ENCODE assay signal across 8 cellular contexts in the genomic region with DNA sequence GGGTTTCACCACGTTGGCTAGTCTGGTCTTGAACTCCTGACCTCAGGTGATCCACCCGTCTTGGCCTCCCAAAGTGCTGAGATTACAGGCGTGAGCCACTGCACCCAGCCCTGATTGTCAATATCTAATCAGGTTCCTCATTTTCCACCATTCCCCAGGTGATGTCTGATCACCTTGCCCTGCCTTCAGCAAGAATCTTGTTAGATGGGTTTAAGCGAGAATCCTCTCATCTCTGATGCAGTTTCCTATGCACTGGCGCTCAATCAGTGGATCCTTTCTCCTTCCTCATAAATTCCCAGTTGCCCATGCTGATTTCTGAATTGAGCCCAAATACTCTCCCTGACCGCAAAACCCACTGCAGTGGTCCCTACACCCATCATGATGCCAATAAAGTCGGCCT. TPM values are rescaled to one million over a fixed set of nuclear protein-coding genes. Genes with fewer than 3 reads are reported as not detected.
A peak's percentile ranks its signal among the peaks of the same experiment; 100 is the strongest.
DNase-seq lines count a peak whose midpoint lies in the region; ATAC-seq, FAIRE-seq and TF ChIP-seq lines count a peak whose summit lies in the region.

No MANE protein-coding gene starts in this region.

- H3K36me3 ChIP-seq in CD4-positive, alpha-beta memory T cell (ENCODE audit: insufficient read depth, low read length) = no peaks in the 10 kb centered on the region
- H3K36me3 ChIP-seq in H1 (ENCODE audit: control insufficient read depth in 2 of 4, insufficient read depth in 4 of 4, low read length in 3 of 4) (no peaks in the 10 kb centered on the region), neuron (ENCODE audit: insufficient read depth, low read length) (peaks cover 2% of the 10 kb centered on the region)

- H4K91ac ChIP-seq in H1 (replicated peaks; ENCODE audit: insufficient read length, low read length) = no peak overlapping the region

- H3K4me1 ChIP-seq in CD4-positive, alpha-beta memory T cell (ENCODE audit: insufficient read depth, low read length) = peaks cover 24% of the 10 kb centered on the region
- H3K4me1 ChIP-seq in H1 (replicated peaks in 1 of 4; ENCODE audit: control insufficient read depth in 3 of 4, insufficient read depth in 4 of 4, low read length in 3 of 4) (peaks cover 0 to 8% (median 6%) of the 10 kb centered on the region in 4 experiments; a peak in 4 of 7 replicates), neuron (ENCODE audit: insufficient read depth, low read length) (peaks cover 8% of the 10 kb centered on the region)

- H3K79me1 ChIP-seq in H1 (ENCODE audit: low read depth, low read length) = peaks cover 4% of the 10 kb centered on the region; the same call in 1 of the 2 replicates

- intact Hi-C loops in CD4-positive, alpha-beta memory T cell (cut with micrococcal nuclease) = loop anchor here (1.0 to 5.0 kb wide), 4 partner anchors 14 to 378 kb away; partner anchors contain the start of gene RANGAP1

- H3K18ac ChIP-seq in H1 (ENCODE audit: extremely low read depth, low read length) = no peak overlapping the region

- POLR2A ChIA-PET in CD4-positive, alpha-beta memory T cell (lab: Charles Lee; ENCODE audit: partially characterized antibody) = interaction anchor here (0.9 to 3.7 kb wide), 7 partner anchors 14 to 1981 kb away, joined by 3 to 111 read pairs (median 7); partner anchors contain the start of genes RANGAP1, RBX1, RPL3 and SNU13
- POLR2A ChIA-PET in H1 (lab: Charles Lee; ENCODE audit: partially characterized antibody) = interaction anchor here (1.0 to 3.6 kb wide), 5 partner anchors 8 to 60 kb away, joined by 3 to 19 read pairs (median 9); partner anchors contain the start of gene RANGAP1

- CTCF ChIA-PET in CD4-positive, alpha-beta memory T cell (lab: Charles Lee; ENCODE audit: partially characterized antibody) = interaction anchor here (0.7 to 1.8 kb wide), 11 partner anchors 8 to 168 kb away, joined by 3 to 11 read pairs (median 5); partner anchors contain the start of genes PHF5A, RANGAP1 and TEF
- CTCF ChIA-PET in H1 (lab: Charles Lee; ENCODE audit: partially characterized antibody) = interaction anchor here (1.0 to 1.5 kb wide), 3 partner anchors 18 to 24 kb away, joined by 3 to 4 read pairs (median 3); no protein-coding TSS in a partner anchor

- H3K4ac ChIP-seq in H1 (replicated peaks; ENCODE audit: insufficient read length, low read depth, low read length) = no peak overlapping the region

- H2BK15ac ChIP-seq in H1 (ENCODE audit: low read length) = no peak overlapping the region

- no peak overlapping the region for H3K14ac ChIP-seq in H1 (ENCODE audit: insufficient read length)

- H3K4me3 Mint-ChIP-seq in CD4-positive, alpha-beta memory T cell = peak overlapping the region; percentile 76 to 89 (median 84)

- TF ChIP-seq RAD21 in H1 (IDR thresholded peaks at IDR 0.05 in 1 of 2, conservative IDR thresholded peaks at IDR 0.05 in 1 of 2; ENCODE audit: low read depth in 2 of 2, low read length in 2 of 2) = no peak

- no peak for FAIRE-seq in H1 (lab: Jason Lieb, UNC)

- no peak overlapping the region for H3K56ac ChIP-seq in H1 (replicated peaks; ENCODE audit: insufficient read length, low read depth, low read length)

- H3K23ac ChIP-seq in H1 (ENCODE audit: insufficient read length) = no peak overlapping the region

- H3K27ac ChIP-seq in CD4-positive, alpha-beta memory T cell (ENCODE audit: low read depth, low read length) = peak overlapping the region; percentile 88
- H3K27ac ChIP-seq in H1 (ENCODE audit: low read depth, low read length) = no peak overlapping the region

- H3K27ac Mint-ChIP-seq in CD4-positive, alpha-beta memory T cell = peak overlapping the region; percentile 83 to 97 (median 96)

- H3K9me3 Mint-ChIP-seq in CD4-positive, alpha-beta memory T cell = no peaks in the 10 kb centered on the region

- 77% methylated on average over 7 of the region's 7 CpGs; no CpG with 5 or more reads in 1 of the 2 experiments for whole genome bisulfite sequencing in H1 (ENCODE audit: extremely low coverage in 1 of 2, insufficient coverage in 1 of 2, insufficient read length in 1 of 2, insufficient replicate concordance in 2 of 2, low coverage in 1 of 2, low lambda C conversion rate in 2 of 2, missing lambda C conversion rate in 1 of 2), 2 experiments

- no peaks in the 10 kb centered on the region for H3K9me3 ChIP-seq in CD4-positive, alpha-beta memory T cell (ENCODE audit: control insufficient read depth in 1 of 2, low read length in 2 of 2)
- H3K9me3 ChIP-seq in H1 (ENCODE audit: insufficient read depth in 2 of 2, low read depth in 1 of 2, low read length in 1 of 2) (no peaks in the 10 kb centered on the region), neuron (ENCODE audit: low read length) (no peaks in the 10 kb centered on the region)

- no peak for TF ChIP-seq EP300 in H1 (IDR thresholded peaks at IDR 0.05; ENCODE audit: borderline replicate concordance in 1 of 2, low read depth in 2 of 2, low read length in 2 of 2)

- ATAC-seq in GM21619 (IDR thresholded peaks at IDR 0.05; ENCODE audit: unreplicated experiment) = no peak
- no peak for ATAC-seq in HG03520 (IDR thresholded peaks at IDR 0.05; ENCODE audit: unreplicated experiment)
- no peak for ATAC-seq in GM21381 (IDR thresholded peaks at IDR 0.05; ENCODE audit: unreplicated experiment)

- H2AK5ac ChIP-seq in H1 (ENCODE audit: low read depth, low read length) = no peak overlapping the region

- H4K8ac ChIP-seq in H1 (ENCODE audit: extremely low read depth, insufficient read depth, low read length) = no peak overlapping the region

- H3K27me3 ChIP-seq in CD4-positive, alpha-beta memory T cell (ENCODE audit: insufficient read depth, low read length) = no peaks in the 10 kb centered on the region
- H3K27me3 ChIP-seq in H1 (replicated peaks in 1 of 4; ENCODE audit: control insufficient read depth in 3 of 4, extremely low read depth in 1 of 4, insufficient read depth in 3 of 4, low read length in 3 of 4) (no peaks in the 10 kb centered on the region), neuron (ENCODE audit: insufficient read depth, low read length) (no peaks in the 10 kb centered on the region)

- H3K4me1 Mint-ChIP-seq in CD4-positive, alpha-beta memory T cell = peaks cover 18 to 34% (median 26%) of the 10 kb centered on the region in 4 donors

- TF ChIP-seq CTCF in NB4 (IDR thresholded peaks at IDR 0.05; ENCODE audit: low read depth, low read length) = no peak
- TF ChIP-seq CTCF in H1 (IDR thresholded peaks at IDR 0.05; ENCODE audit: control extremely low read depth in 1 of 3, insufficient read depth in 1 of 3, low read depth in 1 of 3, low read length in 3 of 3) = no peak

- H2AFZ ChIP-seq in H1 (ENCODE audit: low read length) (no peak overlapping the region), neuron (ENCODE audit: low read depth, low read length) (peak overlapping the region; percentile 84)

- no peak overlapping the region for H4K5ac ChIP-seq in H1 (ENCODE audit: insufficient read length, low read depth, low read length)

- no peak overlapping the region for H2BK5ac ChIP-seq in H1 (ENCODE audit: low read depth, low read length)

- H4K20me1 ChIP-seq in H1 (replicated peaks in 1 of 2; ENCODE audit: control insufficient read depth in 1 of 2, insufficient read depth in 2 of 2, low read length in 2 of 2) = peaks cover 0 to 3% of the 10 kb centered on the region in 2 experiments

- peak overlapping the region; percentile 35; the same call in 1 of the 2 replicates for H2BK12ac ChIP-seq in H1 (ENCODE audit: low read depth, low read length)

- peaks cover 5 to 37% of the 10 kb centered on the region in 2 experiments; a peak in 3 of 4 replicates for H3K79me2 ChIP-seq in H1 (ENCODE audit: control insufficient read depth in 1 of 2, insufficient read depth in 2 of 2, low read length in 2 of 2)

- peaks cover 0 to 11% of the 10 kb centered on the region in 2 donors for H3K36me3 Mint-ChIP-seq in CD4-positive, alpha-beta memory T cell

- peak overlapping the region; percentile 65 to 71 for H3K4me2 ChIP-seq in H1 (ENCODE audit: insufficient read depth in 1 of 2, low read depth in 2 of 2, low read length in 2 of 2)

- H3K27me3 Mint-ChIP-seq in CD4-positive, alpha-beta memory T cell = no peaks in the 10 kb centered on the region

- H2BK120ac ChIP-seq in H1 (replicated peaks; ENCODE audit: low read depth, low read length) = no peak overlapping the region

- no peak overlapping the region for H3K9ac ChIP-seq in H1 (replicated peaks in 1 of 4; ENCODE audit: extremely low read depth in 1 of 4, low read depth in 3 of 4, low read length in 3 of 4)

- peaks cover 4% of the 10 kb centered on the region for H3K23me2 ChIP-seq in H1 (ENCODE audit: low read depth, low read length)

- no peak for DNase-seq in CD4-positive, alpha-beta memory T cell
- DNase-seq in NB4 (ENCODE audit: low read depth) (no peak), H1 (ENCODE audit: low read depth in 1 of 2, low spot score in 2 of 2) (no peak)
- no peak for DNase-seq in stimulated activated naive CD4-positive, alpha-beta T cell treated with Interleukin-2 at 50 U/mL for 16 hours (lab: John Stamatoyannopoulos, UW)

- H3K4me3 ChIP-seq in CD4-positive, alpha-beta memory T cell (ENCODE audit: low read length in 2 of 2) = peak overlapping the region; percentile 54 to 76
- peak overlapping the region; percentile 73 for H3K4me3 ChIP-seq in NB4 (ENCODE audit: low read depth, low read length)
- peak overlapping the region; percentile 84 to 90 (median 86); a peak in 7 of 8 replicates for H3K4me3 ChIP-seq in H1 (ENCODE audit: extremely low read depth in 1 of 4, insufficient read depth in 2 of 4, low read depth in 3 of 4, low read length in 4 of 4)
- H3K4me3 ChIP-seq in neuron (ENCODE audit: low read length) = peak overlapping the region; percentile 91

- TF ChIP-seq POLR2A in NB4 (IDR thresholded peaks at IDR 0.05; ENCODE audit: extremely low read depth, insufficient read length) = no peak
- TF ChIP-seq POLR2A in H1 (IDR thresholded peaks at IDR 0.05; ENCODE audit: control extremely low read depth in 1 of 2, low read depth in 2 of 2, low read length in 2 of 2) = no peak

- H2BK20ac ChIP-seq in H1 (ENCODE audit: low read length) = no peak overlapping the region

RNA-seq across cellular contexts. Expression of gene ZC3H7B, which starts 0.7 kb away (rescaled TPM):
- total RNA-seq in CD4-positive, alpha-beta memory T cell = 10 to 100 TPM; 39.4 to 40.3 TPM
- 1 to 10 TPM in 1 of 2 donors, under 1 TPM in 1; 0.20 to 1.5 TPM for polyA plus RNA-seq in CD4-positive, alpha-beta memory T cell
- total RNA-seq in H1 (2021; fragmentation: NEBNext Ultra II Directional; extraction: Animal tissue kit (Norgen Biotek cat#: 25700)) = 77.3 and 78.6 TPM in 2 replicates
- 35.5 and 57.5 TPM in 2 replicates for polyA plus RNA-seq in H1 (2011; rRNA removed)
- 42.1 TPM for polyA plus RNA-seq in H1 (2011; cell fraction: cytosol; rRNA removed)
- polyA plus RNA-seq in H1 (2011; cell fraction: nucleus; rRNA removed) = 87.3 TPM
- 41.9 to 56.5 TPM (median 51.0 TPM) in 4 replicates for polyA plus RNA-seq in H1 (2012, experiment 1 of 2)
- polyA plus RNA-seq in H1 (2012, experiment 2 of 2) = 38.4 TPM
- polyA plus RNA-seq in H1 (2013, experiment 1 of 2) = 30.2 TPM
- 29.2 TPM for polyA plus RNA-seq in H1 (2013, experiment 2 of 2)
- polyA minus RNA-seq in H1 (2011; rRNA and poly(A)+ RNA removed) = 29.4 and 36.8 TPM in 2 replicates
- polyA minus RNA-seq in H1 (2011; cell fraction: cytosol; rRNA and poly(A)+ RNA removed) = 33.5 TPM
- polyA minus RNA-seq in H1 (2011; cell fraction: nucleus; rRNA and poly(A)+ RNA removed) = 25.9 TPM

RNA-seq across cellular contexts. Expression of gene RANGAP1, which starts 14.7 kb away (rescaled TPM):
- 10 to 100 TPM; 69.1 to 74.7 TPM for total RNA-seq in CD4-positive, alpha-beta memory T cell
- polyA plus RNA-seq in CD4-positive, alpha-beta memory T cell = 10 to 100 TPM; 12.7 to 32.3 TPM
- total RNA-seq in H1 (2021; fragmentation: NEBNext Ultra II Directional; extraction: Animal tissue kit (Norgen Biotek cat#: 25700)) = 171 and 176 TPM in 2 replicates
- 121 and 190 TPM in 2 replicates for polyA plus RNA-seq in H1 (2011; rRNA removed)
- polyA plus RNA-seq in H1 (2011; cell fraction: cytosol; rRNA removed) = 168 TPM
- 215 TPM for polyA plus RNA-seq in H1 (2011; cell fraction: nucleus; rRNA removed)
- polyA plus RNA-seq in H1 (2012, experiment 1 of 2) = 115 to 161 TPM (median 143 TPM) in 4 replicates
- polyA plus RNA-seq in H1 (2012, experiment 2 of 2) = 150 TPM
- 62.4 TPM for polyA plus RNA-seq in H1 (2013, experiment 1 of 2)
- polyA plus RNA-seq in H1 (2013, experiment 2 of 2) = 60.5 TPM
- polyA minus RNA-seq in H1 (2011; rRNA and poly(A)+ RNA removed) = 105 and 127 TPM in 2 replicates
- 88.7 TPM for polyA minus RNA-seq in H1 (2011; cell fraction: cytosol; rRNA and poly(A)+ RNA removed)
- polyA minus RNA-seq in H1 (2011; cell fraction: nucleus; rRNA and poly(A)+ RNA removed) = 64.5 TPM

RNA-seq across cellular contexts. Expression of gene CHADL, which starts 59.9 kb away (rescaled TPM):
- 1 to 10 TPM in 1 of 2 experiments, under 1 TPM in 1; 0.67 to 1.0 TPM for total RNA-seq in CD4-positive, alpha-beta memory T cell
- under 1 TPM; 0.10 to 0.26 TPM for polyA plus RNA-seq in CD4-positive, alpha-beta memory T cell
- 0.78 and 0.84 TPM in 2 replicates for total RNA-seq in H1 (2021; fragmentation: NEBNext Ultra II Directional; extraction: Animal tissue kit (Norgen Biotek cat#: 25700))
- polyA plus RNA-seq in H1 (2011; rRNA removed) = 1.4 and 2.2 TPM in 2 replicates
- polyA plus RNA-seq in H1 (2011; cell fraction: cytosol; rRNA removed) = 0.90 TPM
- polyA plus RNA-seq in H1 (2011; cell fraction: nucleus; rRNA removed) = 2.2 TPM
- polyA plus RNA-seq in H1 (2012, experiment 1 of 2) = 0.17 to 0.53 TPM (median 0.47 TPM) in 4 replicates
- 0.73 TPM for polyA plus RNA-seq in H1 (2012, experiment 2 of 2)
- 0.57 TPM for polyA plus RNA-seq in H1 (2013, experiment 1 of 2)
- 0.55 TPM for polyA plus RNA-seq in H1 (2013, experiment 2 of 2)
- 0.29 and 0.32 TPM in 2 replicates for polyA minus RNA-seq in H1 (2011; rRNA and poly(A)+ RNA removed)
- polyA minus RNA-seq in H1 (2011; cell fraction: cytosol; rRNA and poly(A)+ RNA removed) = not detected
- polyA minus RNA-seq in H1 (2011; cell fraction: nucleus; rRNA and poly(A)+ RNA removed) = 2.7 TPM
